In genomic region chr1:11407301-11407994, GRCh38 we compare ENCODE assay signal across 13 cellular contexts.
DNase-seq lines count a peak whose midpoint lies in the region; ATAC-seq, FAIRE-seq and TF ChIP-seq lines count a peak whose summit lies in the region.
"Had no signal": no experiment of that assay in that cellular context is flagged by ENCODE, and none has a peak within 500 bp of the region (broad histone marks: within the 10 kb centered on the region; RNA-seq: fewer than 3 reads in every experiment).

No MANE protein-coding gene starts in this region.

- H3K4me3 Mint-ChIP-seq in CD8-positive, alpha-beta T cell: peak overlapping the region; percentile 49
- peak overlapping the region; percentile 55 for H3K4me3 Mint-ChIP-seq in activated B cell treated with CpG ODN at 0.5 μM for 24 hours
- peak overlapping the region; percentile 46 to 73 (median 54) for H3K4me3 Mint-ChIP-seq in immature natural killer cell

- no peaks in the 10 kb centered on the region for H3K27me3 ChIP-seq in CD8-positive, alpha-beta T cell (ENCODE audit: insufficient read depth, low read length)
- H3K27me3 ChIP-seq in ovary (no peaks in the 10 kb centered on the region), testis (no peaks in the 10 kb centered on the region), A673 (replicated peaks; ENCODE audit: insufficient read depth, low read depth, low read length, poor library complexity) (peaks cover 7% of the 10 kb centered on the region)
- H3K27me3 ChIP-seq: thyroid gland had no signal

- peaks cover 33% of the 10 kb centered on the region for H3K4me1 ChIP-seq in CD8-positive, alpha-beta T cell (ENCODE audit: insufficient read depth, low read length)
- no peaks in the 10 kb centered on the region for H3K4me1 ChIP-seq in ovary (ENCODE audit: insufficient read depth)
- H3K4me1 ChIP-seq in testis: no peaks in the 10 kb centered on the region
- H3K4me1 ChIP-seq in A673 (ENCODE audit: insufficient read depth, low read length, poor library complexity, severe bottlenecking): no peaks in the 10 kb centered on the region
- H3K4me1 ChIP-seq: thyroid gland had no signal

- H3K9me3 Mint-ChIP-seq in CD8-positive, alpha-beta T cell: no peaks in the 10 kb centered on the region
- H3K9me3 Mint-ChIP-seq in activated B cell treated with CpG ODN at 0.5 μM for 24 hours: peaks cover 17% of the 10 kb centered on the region
- peaks cover 0 to 2% (median 0%) of the 10 kb centered on the region in 6 donors for H3K9me3 Mint-ChIP-seq in immature natural killer cell

- CTCF ChIA-PET in CD8-positive, alpha-beta T cell (lab: Charles Lee): no interaction called here
- CTCF ChIA-PET in activated B cell treated with CpG ODN at 0.5 μM for 24 hours (lab: Charles Lee): no interaction called here
- CTCF ChIA-PET in A673 (lab: Charles Lee): no interaction called here

- no peaks in the 10 kb centered on the region for H3K9me3 ChIP-seq in CD8-positive, alpha-beta T cell (ENCODE audit: low read length)
- no peaks in the 10 kb centered on the region for H3K9me3 ChIP-seq in ovary
- no peaks in the 10 kb centered on the region for H3K9me3 ChIP-seq in testis
- H3K9me3 ChIP-seq in A673 (ENCODE audit: low read depth, low read length, poor library complexity, severe bottlenecking): no peaks in the 10 kb centered on the region
- H3K9me3 ChIP-seq: mucosa of descending colon, thyroid gland had no signal

- TF ChIP-seq POLR2A in GM12891 (IDR thresholded peaks at IDR 0.05; ENCODE audit: low read depth, low read length) (no peak), ovary (IDR thresholded peaks at IDR 0.05) (no peak), testis (IDR thresholded peaks at IDR 0.05) (no peak)

- WGBS in ovary, 3 donors: 41 to 68% (median 50%) methylated on average over 13 of the region's 13 CpGs
- 70 to 75% methylated on average over 13 of the region's 13 CpGs for whole genome bisulfite sequencing in testis, 2 donors

- no peak overlapping the region for H3K27ac ChIP-seq in CD8-positive, alpha-beta T cell (ENCODE audit: low read depth, low read length)
- H3K27ac ChIP-seq in ovary (no peak overlapping the region), testis (no peak overlapping the region), A673 (ENCODE audit: low read depth, low read length, poor library complexity, severe bottlenecking) (no peak overlapping the region)
- H3K27ac ChIP-seq: thyroid gland had no signal

- no peaks in the 10 kb centered on the region for H3K27me3 Mint-ChIP-seq in CD8-positive, alpha-beta T cell (ENCODE audit: low read depth)
- peaks cover 3% of the 10 kb centered on the region for H3K27me3 Mint-ChIP-seq in activated B cell treated with CpG ODN at 0.5 μM for 24 hours
- H3K27me3 Mint-ChIP-seq in immature natural killer cell (ENCODE audit: low read depth in 3 of 3): peaks cover 4 to 13% (median 5%) of the 10 kb centered on the region in 3 donors

- H3K36me3 ChIP-seq in CD8-positive, alpha-beta T cell (ENCODE audit: insufficient read depth, low read length): no peaks in the 10 kb centered on the region
- H3K36me3 ChIP-seq in ovary (no peaks in the 10 kb centered on the region), testis (ENCODE audit: low read depth, missing control alignments) (no peaks in the 10 kb centered on the region), A673 (ENCODE audit: insufficient read depth, low read length, poor library complexity, severe bottlenecking) (no peaks in the 10 kb centered on the region)
- H3K36me3 ChIP-seq: thyroid gland had no signal

- no peaks in the 10 kb centered on the region for H3K36me3 Mint-ChIP-seq in CD8-positive, alpha-beta T cell
- H3K36me3 Mint-ChIP-seq in activated B cell treated with CpG ODN at 0.5 μM for 24 hours (ENCODE audit: low read depth) (no peaks in the 10 kb centered on the region), immature natural killer cell (no peaks in the 10 kb centered on the region)

- no peak for TF ChIP-seq EP300 in ovary (IDR thresholded peaks at IDR 0.05)

- no peak for TF ChIP-seq CTCF in CD8-positive, alpha-beta T cell (IDR thresholded peaks at IDR 0.05)
- TF ChIP-seq CTCF in activated B cell treated with CpG ODN at 0.5 μM for 24 hours (IDR thresholded peaks at IDR 0.05) (no peak), ovary (IDR thresholded peaks at IDR 0.05) (no peak), testis (IDR thresholded peaks at IDR 0.05) (no peak), A673 (conservative IDR thresholded peaks at IDR 0.05; ENCODE audit: low read depth, low read length) (no peak)

- no peak for ATAC-seq in CD8-positive, alpha-beta T cell
- no peak for ATAC-seq in activated B cell treated with CpG ODN at 0.5 μM for 24 hours (ENCODE audit: low read depth)
- ATAC-seq: mucosa of descending colon had no signal

- no peak overlapping the region for H3K4me3 ChIP-seq in CD8-positive, alpha-beta T cell (ENCODE audit: low read depth, low read length)
- no peak overlapping the region for H3K4me3 ChIP-seq in ovary
- no peak overlapping the region for H3K4me3 ChIP-seq in testis
- no peak overlapping the region for H3K4me3 ChIP-seq in A673 (ENCODE audit: low read depth, low read length, poor library complexity, severe bottlenecking)
- H3K4me3 ChIP-seq: mucosa of descending colon, thyroid gland had no signal

- peaks cover 40% of the 10 kb centered on the region for H3K4me1 Mint-ChIP-seq in CD8-positive, alpha-beta T cell (ENCODE audit: low read depth)
- H3K4me1 Mint-ChIP-seq in activated B cell treated with CpG ODN at 0.5 μM for 24 hours: peaks cover 24% of the 10 kb centered on the region
- peaks cover 23 to 28% of the 10 kb centered on the region in 2 donors for H3K4me1 Mint-ChIP-seq in immature natural killer cell

- peak; percentile 38 for FAIRE-seq in GM12891 (lab: Jason Lieb, UNC)

- intact Hi-C loops in CD8-positive, alpha-beta T cell (cut with DNase I, micrococcal nuclease): no loop called here
- intact Hi-C loops in activated B cell treated with CpG ODN at 0.5 μM for 24 hours (cut with micrococcal nuclease): no loop called here
- intact Hi-C loops in ovary (cut with DNase I): no loop called here
- intact Hi-C loops in testis (cut with DNase I; ENCODE audit: low total_unique reads): no loop called here
- intact Hi-C loops in A673 (cut with micrococcal nuclease; ENCODE audit: unreplicated experiment): no loop called here

- no peak for DNase-seq in CD8-positive, alpha-beta T cell
- no peak for DNase-seq in GM12891 (ENCODE audit: insufficient read length, low spot score)
- no peak for DNase-seq in activated B cell treated with CpG ODN at 0.5 μM for 24 hours
- DNase-seq in immature natural killer cell: no peak
- no peak for DNase-seq in ovary
- DNase-seq in testis: no peak
- no peak for DNase-seq in putamen (ENCODE audit: low spot score)
- no peak for DNase-seq in A673 (ENCODE audit: low spot score)
- DNase-seq: Calu3, cortex of kidney, mucosa of descending colon, NCI-H2029, thyroid gland had no signal

- POLR2A ChIA-PET in CD8-positive, alpha-beta T cell (lab: Charles Lee): no interaction called here
- POLR2A ChIA-PET in activated B cell treated with CpG ODN at 0.5 μM for 24 hours (lab: Charles Lee) (no interaction called here), A673 (lab: Charles Lee; ENCODE audit: low non-redundant PET) (no interaction called here)

- peak overlapping the region; percentile 43 for H3K27ac Mint-ChIP-seq in CD8-positive, alpha-beta T cell
- H3K27ac Mint-ChIP-seq in activated B cell treated with CpG ODN at 0.5 μM for 24 hours (peak overlapping the region; percentile 50), immature natural killer cell (peak overlapping the region in 5 of 6 donors; percentile 2 to 79 (median 33))

- no TSS peak for BruUV-seq in A673 (replicated peaks; lab: Mats Ljungman, UMichigan)

TF ChIP-seq in GM12891, 5 proteins besides CTCF, POLR2A, EP300 and RAD21:
- TF ChIP-seq SPI1 (IDR thresholded peaks at IDR 0.05; ENCODE audit: low read depth, low read length) (no peak), POLR2AphosphoS5 (IDR thresholded peaks at IDR 0.05; ENCODE audit: low read depth, low read length) (no peak), PAX5 (IDR thresholded peaks at IDR 0.05; ENCODE audit: insufficient read depth, low read length, severe bottlenecking) (no peak), POU2F2 (IDR thresholded peaks at IDR 0.05; ENCODE audit: low read depth, low read length) (no peak), TAF1 (IDR thresholded peaks at IDR 0.05; ENCODE audit: low read depth, low read length) (no peak)
